1 cellular context compared by ENCODE assay signal in the genomic region with DNA sequence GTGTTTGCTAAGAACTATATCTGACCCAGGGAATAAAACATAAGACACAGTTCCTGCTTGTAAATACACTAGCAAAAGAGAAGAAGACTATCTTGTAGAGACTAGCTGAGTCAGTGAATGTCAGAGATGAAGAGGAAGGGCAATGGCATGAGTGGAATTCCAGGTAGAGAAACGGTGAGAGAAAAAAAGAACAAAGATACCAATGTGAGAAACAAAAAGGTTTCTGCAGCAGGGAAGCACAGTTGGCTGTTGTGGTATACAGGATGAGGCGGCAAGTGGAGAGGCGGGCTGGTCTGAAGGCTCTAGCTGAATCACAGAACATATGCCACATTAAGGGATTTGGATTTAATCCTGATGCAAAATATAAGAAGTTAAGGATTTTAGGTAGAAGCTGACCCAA.
TF ChIP-seq lines count a peak whose summit lies in the region.

No MANE protein-coding gene starts in this region.

TF ChIP-seq in endothelial cell of umbilical vein, 7 proteins besides CTCF, POLR2A, EP300 and RAD21:
- TF ChIP-seq FOS (IDR thresholded peaks at IDR 0.05; ENCODE audit: borderline replicate concordance, insufficient read depth, low read length) (no peak), MYC (IDR thresholded peaks at IDR 0.05; ENCODE audit: low read depth, low read length) (no peak)
- TF ChIP-seq, protein P1, sequence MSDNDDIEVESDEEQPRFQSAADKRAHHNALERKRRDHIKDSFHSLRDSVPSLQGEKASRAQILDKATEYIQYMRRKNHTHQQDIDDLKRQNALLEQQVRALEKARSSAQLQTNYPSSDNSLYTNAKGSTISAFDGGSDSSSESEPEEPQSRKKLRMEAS (IDR thresholded peaks at IDR 0.05; ENCODE audit: insufficient read depth, insufficient read length), result no peak
